ENCODE assay signal across 1 cellular context in the genomic region with DNA sequence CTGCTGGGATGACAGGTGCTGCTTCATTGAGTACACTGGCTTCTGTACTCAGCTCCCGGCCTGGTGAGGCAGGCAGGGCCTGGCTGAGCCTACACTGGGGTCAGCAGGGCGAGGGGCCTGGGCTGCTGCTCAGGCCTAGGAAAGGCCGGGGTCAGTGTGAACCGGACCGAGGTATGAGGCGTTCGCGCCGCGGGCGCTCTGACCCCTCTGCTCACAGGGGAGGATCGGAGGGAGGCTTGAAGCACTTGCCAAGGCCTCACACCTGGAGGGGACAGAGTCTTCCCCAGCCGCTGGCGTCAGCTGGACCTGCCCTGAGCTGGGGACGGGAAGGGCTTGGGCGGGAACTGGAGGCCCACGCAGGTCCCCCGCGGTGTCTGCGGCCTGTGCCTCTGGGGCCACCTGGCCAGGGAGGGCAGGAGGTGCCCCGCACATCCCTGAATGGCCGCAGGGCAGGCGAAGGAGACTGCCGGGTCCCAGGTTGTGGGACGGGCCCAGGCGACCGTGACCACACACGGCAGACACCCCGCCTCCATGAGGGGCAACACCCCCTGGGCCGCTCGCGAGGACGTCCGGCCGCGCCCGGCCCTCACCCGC.
A peak's percentile ranks its signal among the peaks of the same experiment; 100 is the strongest.
TF ChIP-seq lines count a peak whose summit lies in the region.

No MANE protein-coding gene starts in this region.

TF ChIP-seq in WTC11, 78 proteins besides CTCF, POLR2A, EP300 and RAD21 (continued from another document):
- TF ChIP-seq, protein P1, sequence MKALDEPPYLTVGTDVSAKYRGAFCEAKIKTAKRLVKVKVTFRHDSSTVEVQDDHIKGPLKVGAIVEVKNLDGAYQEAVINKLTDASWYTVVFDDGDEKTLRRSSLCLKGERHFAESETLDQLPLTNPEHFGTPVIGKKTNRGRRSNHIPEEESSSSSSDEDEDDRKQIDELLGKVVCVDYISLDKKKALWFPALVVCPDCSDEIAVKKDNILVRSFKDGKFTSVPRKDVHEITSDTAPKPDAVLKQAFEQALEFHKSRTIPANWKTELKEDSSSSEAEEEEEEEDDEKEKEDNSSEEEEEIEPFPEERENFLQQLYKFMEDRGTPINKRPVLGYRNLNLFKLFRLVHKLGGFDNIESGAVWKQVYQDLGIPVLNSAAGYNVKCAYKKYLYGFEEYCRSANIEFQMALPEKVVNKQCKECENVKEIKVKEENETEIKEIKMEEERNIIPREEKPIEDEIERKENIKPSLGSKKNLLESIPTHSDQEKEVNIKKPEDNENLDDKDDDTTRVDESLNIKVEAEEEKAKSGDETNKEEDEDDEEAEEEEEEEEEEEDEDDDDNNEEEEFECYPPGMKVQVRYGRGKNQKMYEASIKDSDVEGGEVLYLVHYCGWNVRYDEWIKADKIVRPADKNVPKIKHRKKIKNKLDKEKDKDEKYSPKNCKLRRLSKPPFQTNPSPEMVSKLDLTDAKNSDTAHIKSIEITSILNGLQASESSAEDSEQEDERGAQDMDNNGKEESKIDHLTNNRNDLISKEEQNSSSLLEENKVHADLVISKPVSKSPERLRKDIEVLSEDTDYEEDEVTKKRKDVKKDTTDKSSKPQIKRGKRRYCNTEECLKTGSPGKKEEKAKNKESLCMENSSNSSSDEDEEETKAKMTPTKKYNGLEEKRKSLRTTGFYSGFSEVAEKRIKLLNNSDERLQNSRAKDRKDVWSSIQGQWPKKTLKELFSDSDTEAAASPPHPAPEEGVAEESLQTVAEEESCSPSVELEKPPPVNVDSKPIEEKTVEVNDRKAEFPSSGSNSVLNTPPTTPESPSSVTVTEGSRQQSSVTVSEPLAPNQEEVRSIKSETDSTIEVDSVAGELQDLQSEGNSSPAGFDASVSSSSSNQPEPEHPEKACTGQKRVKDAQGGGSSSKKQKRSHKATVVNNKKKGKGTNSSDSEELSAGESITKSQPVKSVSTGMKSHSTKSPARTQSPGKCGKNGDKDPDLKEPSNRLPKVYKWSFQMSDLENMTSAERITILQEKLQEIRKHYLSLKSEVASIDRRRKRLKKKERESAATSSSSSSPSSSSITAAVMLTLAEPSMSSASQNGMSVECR (CRISPR knock-in tag; IDR thresholded peaks at IDR 0.05; ENCODE audit: borderline replicate concordance) = 0 out of 2 replicates have a peak, but pooled peaks have one; percentile 25
- TF ChIP-seq, protein P2, sequence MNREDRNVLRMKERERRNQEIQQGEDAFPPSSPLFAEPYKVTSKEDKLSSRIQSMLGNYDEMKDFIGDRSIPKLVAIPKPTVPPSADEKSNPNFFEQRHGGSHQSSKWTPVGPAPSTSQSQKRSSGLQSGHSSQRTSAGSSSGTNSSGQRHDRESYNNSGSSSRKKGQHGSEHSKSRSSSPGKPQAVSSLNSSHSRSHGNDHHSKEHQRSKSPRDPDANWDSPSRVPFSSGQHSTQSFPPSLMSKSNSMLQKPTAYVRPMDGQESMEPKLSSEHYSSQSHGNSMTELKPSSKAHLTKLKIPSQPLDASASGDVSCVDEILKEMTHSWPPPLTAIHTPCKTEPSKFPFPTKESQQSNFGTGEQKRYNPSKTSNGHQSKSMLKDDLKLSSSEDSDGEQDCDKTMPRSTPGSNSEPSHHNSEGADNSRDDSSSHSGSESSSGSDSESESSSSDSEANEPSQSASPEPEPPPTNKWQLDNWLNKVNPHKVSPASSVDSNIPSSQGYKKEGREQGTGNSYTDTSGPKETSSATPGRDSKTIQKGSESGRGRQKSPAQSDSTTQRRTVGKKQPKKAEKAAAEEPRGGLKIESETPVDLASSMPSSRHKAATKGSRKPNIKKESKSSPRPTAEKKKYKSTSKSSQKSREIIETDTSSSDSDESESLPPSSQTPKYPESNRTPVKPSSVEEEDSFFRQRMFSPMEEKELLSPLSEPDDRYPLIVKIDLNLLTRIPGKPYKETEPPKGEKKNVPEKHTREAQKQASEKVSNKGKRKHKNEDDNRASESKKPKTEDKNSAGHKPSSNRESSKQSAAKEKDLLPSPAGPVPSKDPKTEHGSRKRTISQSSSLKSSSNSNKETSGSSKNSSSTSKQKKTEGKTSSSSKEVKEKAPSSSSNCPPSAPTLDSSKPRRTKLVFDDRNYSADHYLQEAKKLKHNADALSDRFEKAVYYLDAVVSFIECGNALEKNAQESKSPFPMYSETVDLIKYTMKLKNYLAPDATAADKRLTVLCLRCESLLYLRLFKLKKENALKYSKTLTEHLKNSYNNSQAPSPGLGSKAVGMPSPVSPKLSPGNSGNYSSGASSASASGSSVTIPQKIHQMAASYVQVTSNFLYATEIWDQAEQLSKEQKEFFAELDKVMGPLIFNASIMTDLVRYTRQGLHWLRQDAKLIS (CRISPR knock-in tag; IDR thresholded peaks at IDR 0.05; ENCODE audit: borderline replicate concordance) = no peak
- TF ChIP-seq ZBTB21 (CRISPR knock-in tag; IDR thresholded peaks at IDR 0.05; ENCODE audit: borderline replicate concordance) = 0 out of 2 replicates have a peak, but pooled peaks have one; percentile 33
- TF ChIP-seq ETV6 (CRISPR knock-in tag; IDR thresholded peaks at IDR 0.05) = no peak
- TF ChIP-seq, protein P3, sequence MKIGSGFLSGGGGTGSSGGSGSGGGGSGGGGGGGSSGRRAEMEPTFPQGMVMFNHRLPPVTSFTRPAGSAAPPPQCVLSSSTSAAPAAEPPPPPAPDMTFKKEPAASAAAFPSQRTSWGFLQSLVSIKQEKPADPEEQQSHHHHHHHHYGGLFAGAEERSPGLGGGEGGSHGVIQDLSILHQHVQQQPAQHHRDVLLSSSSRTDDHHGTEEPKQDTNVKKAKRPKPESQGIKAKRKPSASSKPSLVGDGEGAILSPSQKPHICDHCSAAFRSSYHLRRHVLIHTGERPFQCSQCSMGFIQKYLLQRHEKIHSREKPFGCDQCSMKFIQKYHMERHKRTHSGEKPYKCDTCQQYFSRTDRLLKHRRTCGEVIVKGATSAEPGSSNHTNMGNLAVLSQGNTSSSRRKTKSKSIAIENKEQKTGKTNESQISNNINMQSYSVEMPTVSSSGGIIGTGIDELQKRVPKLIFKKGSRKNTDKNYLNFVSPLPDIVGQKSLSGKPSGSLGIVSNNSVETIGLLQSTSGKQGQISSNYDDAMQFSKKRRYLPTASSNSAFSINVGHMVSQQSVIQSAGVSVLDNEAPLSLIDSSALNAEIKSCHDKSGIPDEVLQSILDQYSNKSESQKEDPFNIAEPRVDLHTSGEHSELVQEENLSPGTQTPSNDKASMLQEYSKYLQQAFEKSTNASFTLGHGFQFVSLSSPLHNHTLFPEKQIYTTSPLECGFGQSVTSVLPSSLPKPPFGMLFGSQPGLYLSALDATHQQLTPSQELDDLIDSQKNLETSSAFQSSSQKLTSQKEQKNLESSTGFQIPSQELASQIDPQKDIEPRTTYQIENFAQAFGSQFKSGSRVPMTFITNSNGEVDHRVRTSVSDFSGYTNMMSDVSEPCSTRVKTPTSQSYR (CRISPR knock-in tag; IDR thresholded peaks at IDR 0.05) = no peak
- TF ChIP-seq, protein P4, sequence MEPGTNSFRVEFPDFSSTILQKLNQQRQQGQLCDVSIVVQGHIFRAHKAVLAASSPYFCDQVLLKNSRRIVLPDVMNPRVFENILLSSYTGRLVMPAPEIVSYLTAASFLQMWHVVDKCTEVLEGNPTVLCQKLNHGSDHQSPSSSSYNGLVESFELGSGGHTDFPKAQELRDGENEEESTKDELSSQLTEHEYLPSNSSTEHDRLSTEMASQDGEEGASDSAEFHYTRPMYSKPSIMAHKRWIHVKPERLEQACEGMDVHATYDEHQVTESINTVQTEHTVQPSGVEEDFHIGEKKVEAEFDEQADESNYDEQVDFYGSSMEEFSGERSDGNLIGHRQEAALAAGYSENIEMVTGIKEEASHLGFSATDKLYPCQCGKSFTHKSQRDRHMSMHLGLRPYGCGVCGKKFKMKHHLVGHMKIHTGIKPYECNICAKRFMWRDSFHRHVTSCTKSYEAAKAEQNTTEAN (CRISPR knock-in tag; IDR thresholded peaks at IDR 0.05) = no peak
- TF ChIP-seq, protein P5, sequence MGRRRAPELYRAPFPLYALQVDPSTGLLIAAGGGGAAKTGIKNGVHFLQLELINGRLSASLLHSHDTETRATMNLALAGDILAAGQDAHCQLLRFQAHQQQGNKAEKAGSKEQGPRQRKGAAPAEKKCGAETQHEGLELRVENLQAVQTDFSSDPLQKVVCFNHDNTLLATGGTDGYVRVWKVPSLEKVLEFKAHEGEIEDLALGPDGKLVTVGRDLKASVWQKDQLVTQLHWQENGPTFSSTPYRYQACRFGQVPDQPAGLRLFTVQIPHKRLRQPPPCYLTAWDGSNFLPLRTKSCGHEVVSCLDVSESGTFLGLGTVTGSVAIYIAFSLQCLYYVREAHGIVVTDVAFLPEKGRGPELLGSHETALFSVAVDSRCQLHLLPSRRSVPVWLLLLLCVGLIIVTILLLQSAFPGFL (CRISPR knock-in tag; IDR thresholded peaks at IDR 0.05; ENCODE audit: borderline replicate concordance) = no peak
- TF ChIP-seq, protein P6, sequence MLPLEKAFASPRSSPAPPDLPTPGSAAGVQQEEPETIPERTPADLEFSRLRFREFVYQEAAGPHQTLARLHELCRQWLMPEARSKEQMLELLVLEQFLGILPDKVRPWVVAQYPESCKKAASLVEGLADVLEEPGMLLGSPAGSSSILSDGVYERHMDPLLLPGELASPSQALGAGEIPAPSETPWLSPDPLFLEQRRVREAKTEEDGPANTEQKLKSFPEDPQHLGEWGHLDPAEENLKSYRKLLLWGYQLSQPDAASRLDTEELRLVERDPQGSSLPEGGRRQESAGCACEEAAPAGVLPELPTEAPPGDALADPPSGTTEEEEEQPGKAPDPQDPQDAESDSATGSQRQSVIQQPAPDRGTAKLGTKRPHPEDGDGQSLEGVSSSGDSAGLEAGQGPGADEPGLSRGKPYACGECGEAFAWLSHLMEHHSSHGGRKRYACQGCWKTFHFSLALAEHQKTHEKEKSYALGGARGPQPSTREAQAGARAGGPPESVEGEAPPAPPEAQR (CRISPR knock-in tag; IDR thresholded peaks at IDR 0.05) = no peak
- TF ChIP-seq SOX15 (CRISPR knock-in tag; IDR thresholded peaks at IDR 0.05) = no peak
- TF ChIP-seq, protein P7, sequence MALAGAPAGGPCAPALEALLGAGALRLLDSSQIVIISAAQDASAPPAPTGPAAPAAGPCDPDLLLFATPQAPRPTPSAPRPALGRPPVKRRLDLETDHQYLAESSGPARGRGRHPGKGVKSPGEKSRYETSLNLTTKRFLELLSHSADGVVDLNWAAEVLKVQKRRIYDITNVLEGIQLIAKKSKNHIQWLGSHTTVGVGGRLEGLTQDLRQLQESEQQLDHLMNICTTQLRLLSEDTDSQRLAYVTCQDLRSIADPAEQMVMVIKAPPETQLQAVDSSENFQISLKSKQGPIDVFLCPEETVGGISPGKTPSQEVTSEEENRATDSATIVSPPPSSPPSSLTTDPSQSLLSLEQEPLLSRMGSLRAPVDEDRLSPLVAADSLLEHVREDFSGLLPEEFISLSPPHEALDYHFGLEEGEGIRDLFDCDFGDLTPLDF (CRISPR knock-in tag; IDR thresholded peaks at IDR 0.05) = no peak
- no peak for TF ChIP-seq FOXJ3 (CRISPR knock-in tag; IDR thresholded peaks at IDR 0.05; ENCODE audit: borderline replicate concordance)
- no peak for TF ChIP-seq ZNF138 (CRISPR knock-in tag; conservative IDR thresholded peaks at IDR 0.05)
- no peak for TF ChIP-seq FOXK1 (CRISPR knock-in tag; IDR thresholded peaks at IDR 0.05)
- TF ChIP-seq JUN (CRISPR knock-in tag; IDR thresholded peaks at IDR 0.05) = 0 out of 2 replicates have a peak, but pooled peaks have one; percentile 66
- TF ChIP-seq GTF2I (CRISPR knock-in tag; conservative IDR thresholded peaks at IDR 0.05) = no peak
- TF ChIP-seq RORB (CRISPR knock-in tag; IDR thresholded peaks at IDR 0.05) = no peak
- TF ChIP-seq ZNF423 (CRISPR knock-in tag; IDR thresholded peaks at IDR 0.05) = no peak
- TF ChIP-seq, protein P8, sequence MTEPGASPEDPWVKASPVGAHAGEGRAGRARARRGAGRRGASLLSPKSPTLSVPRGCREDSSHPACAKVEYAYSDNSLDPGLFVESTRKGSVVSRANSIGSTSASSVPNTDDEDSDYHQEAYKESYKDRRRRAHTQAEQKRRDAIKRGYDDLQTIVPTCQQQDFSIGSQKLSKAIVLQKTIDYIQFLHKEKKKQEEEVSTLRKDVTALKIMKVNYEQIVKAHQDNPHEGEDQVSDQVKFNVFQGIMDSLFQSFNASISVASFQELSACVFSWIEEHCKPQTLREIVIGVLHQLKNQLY (CRISPR knock-in tag; IDR thresholded peaks at IDR 0.05) = no peak
- TF ChIP-seq IRF2 (CRISPR knock-in tag; IDR thresholded peaks at IDR 0.05; ENCODE audit: borderline replicate concordance, low read depth) = no peak
- no peak for TF ChIP-seq MXD4 (CRISPR knock-in tag; IDR thresholded peaks at IDR 0.05; ENCODE audit: borderline replicate concordance)
- TF ChIP-seq, protein P9, sequence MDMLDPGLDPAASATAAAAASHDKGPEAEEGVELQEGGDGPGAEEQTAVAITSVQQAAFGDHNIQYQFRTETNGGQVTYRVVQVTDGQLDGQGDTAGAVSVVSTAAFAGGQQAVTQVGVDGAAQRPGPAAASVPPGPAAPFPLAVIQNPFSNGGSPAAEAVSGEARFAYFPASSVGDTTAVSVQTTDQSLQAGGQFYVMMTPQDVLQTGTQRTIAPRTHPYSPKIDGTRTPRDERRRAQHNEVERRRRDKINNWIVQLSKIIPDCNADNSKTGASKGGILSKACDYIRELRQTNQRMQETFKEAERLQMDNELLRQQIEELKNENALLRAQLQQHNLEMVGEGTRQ (CRISPR knock-in tag; IDR thresholded peaks at IDR 0.05) = no peak
- no peak for TF ChIP-seq ZNF396 (CRISPR knock-in tag; IDR thresholded peaks at IDR 0.05; ENCODE audit: borderline replicate concordance)
- TF ChIP-seq, protein P10, sequence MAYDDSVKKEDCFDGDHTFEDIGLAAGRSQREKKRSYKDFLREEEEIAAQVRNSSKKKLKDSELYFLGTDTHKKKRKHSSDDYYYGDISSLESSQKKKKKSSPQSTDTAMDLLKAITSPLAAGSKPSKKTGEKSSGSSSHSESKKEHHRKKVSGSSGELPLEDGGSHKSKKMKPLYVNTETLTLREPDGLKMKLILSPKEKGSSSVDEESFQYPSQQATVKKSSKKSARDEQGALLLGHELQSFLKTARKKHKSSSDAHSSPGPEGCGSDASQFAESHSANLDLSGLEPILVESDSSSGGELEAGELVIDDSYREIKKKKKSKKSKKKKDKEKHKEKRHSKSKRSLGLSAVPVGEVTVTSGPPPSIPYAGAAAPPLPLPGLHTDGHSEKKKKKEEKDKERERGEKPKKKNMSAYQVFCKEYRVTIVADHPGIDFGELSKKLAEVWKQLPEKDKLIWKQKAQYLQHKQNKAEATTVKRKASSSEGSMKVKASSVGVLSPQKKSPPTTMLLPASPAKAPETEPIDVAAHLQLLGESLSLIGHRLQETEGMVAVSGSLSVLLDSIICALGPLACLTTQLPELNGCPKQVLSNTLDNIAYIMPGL (CRISPR knock-in tag; IDR thresholded peaks at IDR 0.05) = no peak
- TF ChIP-seq CBFB (CRISPR knock-in tag; IDR thresholded peaks at IDR 0.05; ENCODE audit: low read depth) = no peak
- no peak for TF ChIP-seq SP1 (CRISPR knock-in tag; conservative IDR thresholded peaks at IDR 0.05)
- no peak for TF ChIP-seq ZNF232 (CRISPR knock-in tag; IDR thresholded peaks at IDR 0.05)
- TF ChIP-seq MYBL2 (CRISPR knock-in tag; IDR thresholded peaks at IDR 0.05) = no peak
- TF ChIP-seq, protein P11, sequence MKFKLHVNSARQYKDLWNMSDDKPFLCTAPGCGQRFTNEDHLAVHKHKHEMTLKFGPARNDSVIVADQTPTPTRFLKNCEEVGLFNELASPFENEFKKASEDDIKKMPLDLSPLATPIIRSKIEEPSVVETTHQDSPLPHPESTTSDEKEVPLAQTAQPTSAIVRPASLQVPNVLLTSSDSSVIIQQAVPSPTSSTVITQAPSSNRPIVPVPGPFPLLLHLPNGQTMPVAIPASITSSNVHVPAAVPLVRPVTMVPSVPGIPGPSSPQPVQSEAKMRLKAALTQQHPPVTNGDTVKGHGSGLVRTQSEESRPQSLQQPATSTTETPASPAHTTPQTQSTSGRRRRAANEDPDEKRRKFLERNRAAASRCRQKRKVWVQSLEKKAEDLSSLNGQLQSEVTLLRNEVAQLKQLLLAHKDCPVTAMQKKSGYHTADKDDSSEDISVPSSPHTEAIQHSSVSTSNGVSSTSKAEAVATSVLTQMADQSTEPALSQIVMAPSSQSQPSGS (CRISPR knock-in tag; IDR thresholded peaks at IDR 0.05; ENCODE audit: borderline replicate concordance, low read depth) = no peak
